11 cellular contexts compared by ENCODE assay signal in the genomic region with DNA sequence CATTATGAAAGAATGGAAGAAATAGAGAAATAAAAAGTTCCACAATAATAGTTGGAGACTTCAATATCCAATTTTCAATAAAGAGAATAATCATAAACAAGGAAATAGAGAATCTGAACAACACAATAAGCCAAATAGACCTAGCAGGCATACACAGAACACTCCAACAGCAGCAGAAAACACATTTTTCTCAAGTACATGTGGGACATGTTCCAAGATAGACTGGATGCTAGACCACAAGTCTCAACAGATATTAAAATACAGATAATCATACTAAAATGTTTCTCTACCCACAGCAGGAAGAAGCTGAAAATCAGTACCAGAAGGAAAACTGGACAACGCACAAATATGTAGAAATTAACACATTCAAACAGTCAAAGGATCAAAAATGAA.
DNase-seq lines count a peak whose midpoint lies in the region; ATAC-seq and TF ChIP-seq lines count a peak whose summit lies in the region.
"Had no signal": no experiment of that assay in that cellular context is flagged by ENCODE, and none has a peak within 500 bp of the region (broad histone marks: within the 10 kb centered on the region; RNA-seq: fewer than 3 reads in every experiment).

No MANE protein-coding gene starts in this region.

- H3K4me3 Mint-ChIP-seq in Caco-2 (ENCODE audit: unreplicated experiment) (no peak overlapping the region), endodermal cell (no peak overlapping the region), osteocyte (ENCODE audit: unreplicated experiment) (no peak overlapping the region)
- no peak overlapping the region for H3K4me3 Mint-ChIP-seq in stimulated activated naive B cell treated with anti-CD40 and anti-IgM and Interleukin-4, amounts not matched to agents 10 μg/mL and 1 μg/mL and 100 μg/mL, for 72 hours

- H3K4me1 ChIP-seq in Caco-2: no peaks in the 10 kb centered on the region
- H3K4me1 ChIP-seq in endodermal cell (ENCODE audit: control insufficient read depth, insufficient read depth, low read length): peaks cover 2% of the 10 kb centered on the region

- H3K27ac Mint-ChIP-seq in Caco-2 (ENCODE audit: unreplicated experiment): peak overlapping the region; percentile 15
- peak overlapping the region; percentile 19 for H3K27ac Mint-ChIP-seq in endodermal cell
- peak overlapping the region; percentile 39 for H3K27ac Mint-ChIP-seq in osteocyte (ENCODE audit: unreplicated experiment)
- H3K27ac Mint-ChIP-seq in stimulated activated naive B cell treated with anti-CD40 and anti-IgM and Interleukin-4, amounts not matched to agents 10 μg/mL and 1 μg/mL and 100 μg/mL, for 72 hours: no peak overlapping the region

- H3K36me3 ChIP-seq in Caco-2 (ENCODE audit: control insufficient read depth, insufficient read depth, low read length) (peaks cover 2% of the 10 kb centered on the region; the same call in 1 of the 2 replicates), endodermal cell (ENCODE audit: control insufficient read depth, insufficient read depth, low read length) (peaks cover 41% of the 10 kb centered on the region)

- CTCF ChIA-PET in Caco-2 (lab: Charles Lee): no interaction called here

- no peak for TF ChIP-seq CTCF in Caco-2 (IDR thresholded peaks at IDR 0.05; ENCODE audit: insufficient read depth in 1 of 2, low read depth in 1 of 2, low read length in 1 of 2, severe bottlenecking in 1 of 2, unreplicated experiment in 1 of 2)
- TF ChIP-seq CTCF in endodermal cell (conservative IDR thresholded peaks at IDR 0.05): no peak
- no peak for TF ChIP-seq CTCF in osteocyte (IDR thresholded peaks at IDR 0.05)

- intact Hi-C loops in Caco-2 (cut with micrococcal nuclease; ENCODE audit: unreplicated experiment): no loop called here

- WGBS in endodermal cell (ENCODE audit: insufficient coverage in 1 of 2, insufficient read length in 1 of 2), 2 experiments: 80% methylated on average over 1 of the region's 1 CpG; no CpG with 5 or more reads in 1 of the 2 experiments

- BruUV-seq in Caco-2 (replicated peaks; lab: Mats Ljungman, UMichigan): no TSS peak

- POLR2A ChIA-PET in Caco-2 (lab: Charles Lee): no interaction called here

- no peaks in the 10 kb centered on the region for H3K27me3 Mint-ChIP-seq in Caco-2 (ENCODE audit: insufficient read depth, unreplicated experiment)
- no peaks in the 10 kb centered on the region for H3K27me3 Mint-ChIP-seq in endodermal cell (ENCODE audit: insufficient read depth)
- no peaks in the 10 kb centered on the region for H3K27me3 Mint-ChIP-seq in osteocyte (ENCODE audit: unreplicated experiment)
- H3K27me3 Mint-ChIP-seq in stimulated activated naive B cell treated with anti-CD40 and anti-IgM and Interleukin-4, amounts not matched to agents 10 μg/mL and 1 μg/mL and 100 μg/mL, for 72 hours: no peaks in the 10 kb centered on the region
- H3K27me3 Mint-ChIP-seq: naive thymus-derived CD4-positive, alpha-beta T cell had no signal

- H3K36me3 Mint-ChIP-seq in Caco-2 (ENCODE audit: insufficient read depth, unreplicated experiment): peaks cover 35% of the 10 kb centered on the region
- peaks cover 51% of the 10 kb centered on the region for H3K36me3 Mint-ChIP-seq in endodermal cell (ENCODE audit: low read depth)
- peaks cover 33% of the 10 kb centered on the region for H3K36me3 Mint-ChIP-seq in osteocyte (ENCODE audit: unreplicated experiment)
- H3K36me3 Mint-ChIP-seq in stimulated activated naive B cell treated with anti-CD40 and anti-IgM and Interleukin-4, amounts not matched to agents 10 μg/mL and 1 μg/mL and 100 μg/mL, for 72 hours: peaks cover 47 to 67% of the 10 kb centered on the region in 2 donors

- no peak overlapping the region for H3K9ac ChIP-seq in endodermal cell (ENCODE audit: extremely low read depth, low read length, poor library complexity, severe bottlenecking)

- DNase-seq in Caco-2 (no peak), NCI-H2029 treated with DMSO at 0.1 percent for 48 hours (lab: John Stamatoyannopoulos, UW) (peak; percentile 22), endodermal cell (no peak), osteocyte (ENCODE audit: extremely low spot score, unreplicated experiment) (no peak), NCI-H82 (lab: John Stamatoyannopoulos, UW) (no peak)
- DNase-seq in stimulated activated naive B cell treated with anti-CD40 and anti-IgM and Interleukin-4, amounts not matched to agents 10 μg/mL and 1 μg/mL and 100 μg/mL, for 72 hours: no peak
- DNase-seq: activated naive CD4-positive, alpha-beta T cell; DMS153; naive thymus-derived CD4-positive, alpha-beta T cell; NCI-H524 treated with DMSO at 0.1 percent for 48 hours had no signal

- H3K4me1 Mint-ChIP-seq in Caco-2 (ENCODE audit: low read depth, unreplicated experiment) (peaks cover 12% of the 10 kb centered on the region), endodermal cell (peaks cover 4% of the 10 kb centered on the region), osteocyte (ENCODE audit: unreplicated experiment) (peaks cover 25% of the 10 kb centered on the region)
- peaks cover 17 to 29% of the 10 kb centered on the region in 2 donors for H3K4me1 Mint-ChIP-seq in stimulated activated naive B cell treated with anti-CD40 and anti-IgM and Interleukin-4, amounts not matched to agents 10 μg/mL and 1 μg/mL and 100 μg/mL, for 72 hours

- H3K4me3 ChIP-seq in Caco-2 (ENCODE audit: low read depth, low read length) (no peak overlapping the region), endodermal cell (ENCODE audit: low read length) (no peak overlapping the region)

- H3K27me3 ChIP-seq in Caco-2 (replicated peaks; ENCODE audit: control insufficient read depth, insufficient read depth, low read length) (no peaks in the 10 kb centered on the region), endodermal cell (ENCODE audit: control insufficient read depth, insufficient read depth, low read length, poor library complexity, severe bottlenecking) (no peaks in the 10 kb centered on the region)

- H3K9me3 ChIP-seq in Caco-2 (peaks cover 3% of the 10 kb centered on the region; the same call in 1 of the 2 replicates), endodermal cell (ENCODE audit: control insufficient read depth, low read length) (peaks cover 23% of the 10 kb centered on the region)

- ATAC-seq in HG03280 (IDR thresholded peaks at IDR 0.05; ENCODE audit: unreplicated experiment): no peak
- ATAC-seq in stimulated activated naive B cell treated with anti-CD40 and anti-IgM and Interleukin-4, amounts not matched to agents 10 μg/mL and 1 μg/mL and 100 μg/mL, for 72 hours (replicated peaks): no peak
- ATAC-seq: naive thymus-derived CD4-positive, alpha-beta T cell had no signal

- peaks cover 31% of the 10 kb centered on the region for H3K9me3 Mint-ChIP-seq in Caco-2 (ENCODE audit: unreplicated experiment)
- peaks cover 10% of the 10 kb centered on the region for H3K9me3 Mint-ChIP-seq in endodermal cell
- H3K9me3 Mint-ChIP-seq in osteocyte (ENCODE audit: unreplicated experiment): peaks cover 19% of the 10 kb centered on the region
- peaks cover 6 to 7% of the 10 kb centered on the region in 2 donors for H3K9me3 Mint-ChIP-seq in stimulated activated naive B cell treated with anti-CD40 and anti-IgM and Interleukin-4, amounts not matched to agents 10 μg/mL and 1 μg/mL and 100 μg/mL, for 72 hours

- no peak overlapping the region for H3K27ac ChIP-seq in endodermal cell (ENCODE audit: low read depth, low read length)
